Comparison of ENCODE assay signal across 8 cellular contexts in genomic region chr1:202807367-202807925, GRCh38. TPM values are rescaled to one million over a fixed set of nuclear protein-coding genes. Genes with fewer than 3 reads are reported as not detected.
DNase-seq lines count a peak whose midpoint lies in the region; TF ChIP-seq lines count a peak whose summit lies in the region.

No MANE protein-coding gene starts in this region.

- peaks cover 59% of the 10 kb centered on the region for H3K4me1 Mint-ChIP-seq in T-helper 2 cell treated with Interferon-gamma antibody and Interleukin-4, amounts not matched to agents 5 μg/mL and 100 μg/mL, for 36 hours (ENCODE audit: low read depth)
- peaks cover 66% of the 10 kb centered on the region for H3K4me1 Mint-ChIP-seq in brain
- H3K4me1 Mint-ChIP-seq in immature natural killer cell = peaks cover 51 to 74% of the 10 kb centered on the region in 2 donors

- peaks cover 11% of the 10 kb centered on the region for H3K27me3 Mint-ChIP-seq in T-helper 2 cell treated with Interferon-gamma antibody and Interleukin-4, amounts not matched to agents 5 μg/mL and 100 μg/mL, for 36 hours (ENCODE audit: low read depth)
- H3K27me3 Mint-ChIP-seq in brain (peaks cover 8% of the 10 kb centered on the region), immature natural killer cell (ENCODE audit: low read depth in 3 of 3) (peaks cover 2 to 19% (median 13%) of the 10 kb centered on the region in 3 donors)

- H3K9me3 Mint-ChIP-seq in T-helper 2 cell treated with Interferon-gamma antibody and Interleukin-4, amounts not matched to agents 5 μg/mL and 100 μg/mL, for 36 hours = no peaks in the 10 kb centered on the region
- H3K9me3 Mint-ChIP-seq in brain (peaks cover 0 to 6% (median 0%) of the 10 kb centered on the region in 5 experiments), immature natural killer cell (no peaks in the 10 kb centered on the region)

- peaks cover 5% of the 10 kb centered on the region for H3K36me3 Mint-ChIP-seq in T-helper 2 cell treated with Interferon-gamma antibody and Interleukin-4, amounts not matched to agents 5 μg/mL and 100 μg/mL, for 36 hours (ENCODE audit: low read depth)
- H3K36me3 Mint-ChIP-seq in brain (peaks cover 10% of the 10 kb centered on the region), immature natural killer cell (no peaks in the 10 kb centered on the region)

- H3K27ac ChIP-seq in 22Rv1 = peak overlapping the region; percentile 49

- H3K4me3 Mint-ChIP-seq in T-helper 2 cell treated with Interferon-gamma antibody and Interleukin-4, amounts not matched to agents 5 μg/mL and 100 μg/mL, for 36 hours = peak overlapping the region; percentile 91
- peak overlapping the region; percentile 85 to 95 (median 90) for H3K4me3 Mint-ChIP-seq in brain
- H3K4me3 Mint-ChIP-seq in immature natural killer cell = peak overlapping the region; percentile 87 to 97 (median 91)

- peak overlapping the region; percentile 75 for H3K27ac Mint-ChIP-seq in T-helper 2 cell treated with Interferon-gamma antibody and Interleukin-4, amounts not matched to agents 5 μg/mL and 100 μg/mL, for 36 hours
- H3K27ac Mint-ChIP-seq in brain (peak overlapping the region in 4 of 5 experiments; percentile 67 to 98 (median 82)), immature natural killer cell (peak overlapping the region in 2 of 6 donors; percentile 22 to 87)

- DNase-seq in GM20000 (ENCODE audit: low spot score) (peak; percentile 88), immature natural killer cell (peak; percentile 16 to 25 (median 20)), superior temporal gyrus (ENCODE audit: extremely low spot score) (no peak), mesenteric fat pad (ENCODE audit: low spot score) (no peak)
- peak; percentile 54 for DNase-seq in T-helper 2 cell treated with Interferon-gamma antibody and Interleukin-4, amounts not matched to agents 5 μg/mL and 100 μg/mL, for 36 hours (ENCODE audit: low spot score)
- peak; percentile 61 for DNase-seq in stimulated activated CD4-positive, alpha-beta T cell treated with anti-CD3 and anti-CD28 coated beads, Interleukin-15, amount 100 ng/mL, for 24 hours

- TF ChIP-seq CTCF in 22Rv1 (IDR thresholded peaks at IDR 0.05) = no peak
- no peak for TF ChIP-seq CTCF in GM20000 (IDR thresholded peaks at IDR 0.05; ENCODE audit: extremely low read depth, missing control alignments)
- no peak for TF ChIP-seq CTCF in brain (conservative IDR thresholded peaks at IDR 0.05)

RNA-seq across cellular contexts. Expression of gene KDM5B, which starts 0.8 kb away (rescaled TPM):
- 61.5 TPM for polyA plus RNA-seq in brain (ENCODE audit: insufficient read depth, low read depth, low replicate concordance)
- 10 to 100 TPM in 1 of 3 donors, 1 to 10 TPM in 2; 4.4 to 26.2 (median 8.7) TPM for polyA plus RNA-seq in immature natural killer cell
- 33.4 TPM for total RNA-seq in mesenteric fat pad

RNA-seq across cellular contexts. Expression of gene PCAT6, which starts 3.3 kb away (rescaled TPM):
- polyA plus RNA-seq in brain (ENCODE audit: insufficient read depth, low read depth, low replicate concordance) = 14.5 TPM
- under 1 TPM in 1 of 3 donors, not detected in 2; 0.73 TPM for polyA plus RNA-seq in immature natural killer cell
- total RNA-seq in mesenteric fat pad = 1.2 TPM

Comparison
In these comparisons a context has a peak if more than half of its experiments do, and no peak if none do; other contexts are left out.
1. DNase-seq: peak in GM20000 (single experiment), T-helper 2 cell treated with Interferon-gamma antibody and Interleukin-4, amounts not matched to agents 5 μg/mL and 100 μg/mL, for 36 hours (single experiment), immature natural killer cell (3 of 3) and stimulated activated CD4-positive, alpha-beta T cell treated with anti-CD3 and anti-CD28 coated beads, Interleukin-15, amount 100 ng/mL, for 24 hours (single experiment); none in superior temporal gyrus (single experiment) and mesenteric fat pad (single experiment).
2. Peak in every context shown above with its lines, with median percentiles within 50 percentile points of each other: H3K4me3 Mint-ChIP-seq.